Comparison of ENCODE assay signal across 22 cellular contexts in the genomic region with DNA sequence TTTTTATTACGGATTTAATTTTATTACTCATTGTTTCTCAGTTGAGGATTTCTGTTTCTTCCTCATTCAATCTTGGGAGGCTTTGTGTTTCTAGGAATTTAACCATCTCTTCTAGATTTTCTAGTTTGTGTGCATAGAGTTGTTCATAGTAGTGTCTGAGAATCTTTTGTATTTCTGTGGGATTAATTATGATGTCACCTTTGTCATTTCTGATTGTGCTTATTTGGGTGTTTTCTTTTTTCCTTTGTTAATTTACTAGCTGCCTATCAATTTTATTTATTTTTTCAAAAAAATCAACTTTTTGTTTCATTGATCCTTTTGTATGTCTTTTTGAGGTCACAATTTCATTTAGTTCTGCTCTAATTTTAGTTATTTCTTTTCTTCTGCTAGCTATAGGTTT.
"Had no signal": no experiment of that assay in that cellular context is flagged by ENCODE, and none has a peak within 500 bp of the region (broad histone marks: within the 10 kb centered on the region; RNA-seq: fewer than 3 reads in every experiment).

No MANE protein-coding gene starts in this region.

- H3K4me3 Mint-ChIP-seq: immature natural killer cell; memory B cell; mesothelial cell of epicardium; nephron progenitor cell; stimulated activated naive B cell treated with anti-CD40 and anti-IgM and Interleukin-4, amounts not matched to agents 10 μg/mL and 1 μg/mL and 100 μg/mL, for 72 hours had no signal

- H3K4me3 ChIP-seq: left ventricle myocardium inferior, lower lobe of right lung, psoas muscle, spleen, stomach, thoracic aorta, transverse colon had no signal

- H3K9me3 ChIP-seq: thoracic aorta, transverse colon had no signal

- H3K4me1 Mint-ChIP-seq: mesothelial cell of epicardium, nephron progenitor cell had no signal

- ATAC-seq: foreskin keratinocyte, left cardiac atrium, lower lobe of right lung, psoas muscle, sciatic nerve had no signal

- H3K27ac Mint-ChIP-seq: immature natural killer cell; memory B cell; mesothelial cell of epicardium; nephron progenitor cell; stimulated activated naive B cell treated with anti-CD40 and anti-IgM and Interleukin-4, amounts not matched to agents 10 μg/mL and 1 μg/mL and 100 μg/mL, for 72 hours had no signal

- H3K4me1 ChIP-seq: foreskin keratinocyte, left ventricle myocardium inferior, lower lobe of right lung, psoas muscle, stomach, transverse colon had no signal

- H3K27ac ChIP-seq: foreskin keratinocyte, left ventricle myocardium inferior, lower lobe of right lung, psoas muscle, spleen, stomach, thoracic aorta, transverse colon had no signal

- H3K36me3 ChIP-seq: left ventricle myocardium inferior, lower lobe of right lung, spleen, stomach, thoracic aorta, transverse colon had no signal

- DNase-seq: dermis blood vessel endothelial cell; erythroblast; foreskin keratinocyte; immature natural killer cell; left cardiac atrium; left ventricle myocardium inferior; lower lobe of right lung; nephron progenitor cell; psoas muscle; retina; spleen; stimulated activated CD4-positive, alpha-beta T cell treated with anti-CD3 and anti-CD28 coated beads, Interleukin-15, amount 100 ng/mL, for 24 hours; stimulated activated CD4-positive, alpha-beta T cell treated with anti-CD3 and anti-CD28 coated beads, Interleukin-1b, Interleukin-23, amount 100 ng/mL, for 48 hours; stimulated activated CD4-positive, alpha-beta T cell treated with anti-CD3 and anti-CD28 coated beads, Interleukin-4, amount 100 ng/mL, for 24 hours; stimulated activated naive B cell treated with anti-CD40 and anti-IgM and Interleukin-4, amounts not matched to agents 10 μg/mL and 1 μg/mL and 100 μg/mL, for 72 hours; stomach; substantia nigra; transverse colon had no signal

- H3K27me3 Mint-ChIP-seq: memory B cell; stimulated activated naive B cell treated with anti-CD40 and anti-IgM and Interleukin-4, amounts not matched to agents 10 μg/mL and 1 μg/mL and 100 μg/mL, for 72 hours had no signal

- H3K27me3 ChIP-seq: spleen, stomach, transverse colon had no signal
